Comparison of ENCODE assay signal across 16 cellular contexts in the genomic region with DNA sequence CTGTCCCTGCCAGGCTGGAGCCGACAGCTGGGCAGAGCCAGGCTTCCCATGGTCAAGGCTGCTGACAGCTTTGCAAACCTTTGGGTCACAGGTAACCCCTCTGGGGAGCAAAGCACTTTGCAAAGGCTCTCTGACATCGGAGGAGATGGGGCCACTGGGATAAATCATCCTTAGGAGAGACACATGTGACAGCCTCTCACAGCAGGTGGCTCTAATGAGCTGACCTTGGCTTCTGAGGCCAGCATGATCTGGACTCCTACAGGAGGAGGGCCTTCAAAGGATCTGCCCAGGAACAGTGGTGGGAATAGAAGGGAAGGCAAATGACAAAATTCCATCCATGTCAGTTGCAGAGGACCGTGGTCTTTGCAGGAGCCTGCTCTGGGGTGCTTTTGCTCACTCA.
DNase-seq lines count a peak whose midpoint lies in the region; ATAC-seq and TF ChIP-seq lines count a peak whose summit lies in the region.
"Had no signal": no experiment of that assay in that cellular context is flagged by ENCODE, and none has a peak within 500 bp of the region (broad histone marks: within the 10 kb centered on the region; RNA-seq: fewer than 3 reads in every experiment).

No MANE protein-coding gene starts in this region.

- TF ChIP-seq CTCF in osteoblast (IDR thresholded peaks at IDR 0.05; ENCODE audit: extremely low read depth, low read depth, low read length) = no peak

- no peaks in the 10 kb centered on the region for H3K79me2 ChIP-seq in osteoblast (ENCODE audit: insufficient read depth, low read length)

- no peaks in the 10 kb centered on the region for H3K36me3 ChIP-seq in osteoblast (ENCODE audit: insufficient read depth, low read length)

- no peak overlapping the region for H3K27ac ChIP-seq in osteoblast (ENCODE audit: low read depth, low read length)
- H3K27ac ChIP-seq: 22Rv1, A549, C4-2B had no signal

- no peak overlapping the region for H3K4me3 ChIP-seq in osteoblast (ENCODE audit: insufficient read depth, low read length)
- H3K4me3 ChIP-seq: A549 had no signal

- no peak overlapping the region for H2AFZ ChIP-seq in osteoblast (ENCODE audit: low read length)

- H3K4me1 ChIP-seq in osteoblast (ENCODE audit: insufficient read depth, low read length) = no peaks in the 10 kb centered on the region
- H3K4me1 ChIP-seq: A549 had no signal

- H3K9me3 ChIP-seq in osteoblast (ENCODE audit: low read depth, low read length) = no peaks in the 10 kb centered on the region
- H3K9me3 ChIP-seq: A549 had no signal

- no peaks in the 10 kb centered on the region for H3K27me3 ChIP-seq in osteoblast (ENCODE audit: insufficient read depth, low read length)

- ATAC-seq in left lobe of liver (peak; percentile 29), GM21447 (IDR thresholded peaks at IDR 0.05; ENCODE audit: unreplicated experiment) (no peak), HG02870 (IDR thresholded peaks at IDR 0.05; ENCODE audit: unreplicated experiment) (no peak), HG02623 (IDR thresholded peaks at IDR 0.05; ENCODE audit: unreplicated experiment) (no peak)
- ATAC-seq: A549 had no signal

- no peak overlapping the region for H3K4me2 ChIP-seq in osteoblast (ENCODE audit: insufficient read depth, low read length)
- H3K4me2 ChIP-seq: A549 had no signal

- peak; percentile 35 for DNase-seq in NCI-H82 (lab: John Stamatoyannopoulos, UW)
- DNase-seq in NCI-H82 treated with DMSO at 0.1 percent for 48 hours (lab: John Stamatoyannopoulos, UW; ENCODE audit: unreplicated experiment) = no peak
- peak; percentile 37 for DNase-seq in left lobe of liver (ENCODE audit: low spot score)
- DNase-seq in osteoblast (ENCODE audit: insufficient read length, low spot score, missing footprints) = peak; percentile 58
- DNase-seq: AML-193; CD4-positive, alpha-beta T cell; DMS153; DMS79; GDM1; H9 had no signal

- H4K20me1 ChIP-seq in osteoblast (ENCODE audit: insufficient read depth, low read length) = no peaks in the 10 kb centered on the region
